ENCODE assay signal across 27 cellular contexts in the genomic region with DNA sequence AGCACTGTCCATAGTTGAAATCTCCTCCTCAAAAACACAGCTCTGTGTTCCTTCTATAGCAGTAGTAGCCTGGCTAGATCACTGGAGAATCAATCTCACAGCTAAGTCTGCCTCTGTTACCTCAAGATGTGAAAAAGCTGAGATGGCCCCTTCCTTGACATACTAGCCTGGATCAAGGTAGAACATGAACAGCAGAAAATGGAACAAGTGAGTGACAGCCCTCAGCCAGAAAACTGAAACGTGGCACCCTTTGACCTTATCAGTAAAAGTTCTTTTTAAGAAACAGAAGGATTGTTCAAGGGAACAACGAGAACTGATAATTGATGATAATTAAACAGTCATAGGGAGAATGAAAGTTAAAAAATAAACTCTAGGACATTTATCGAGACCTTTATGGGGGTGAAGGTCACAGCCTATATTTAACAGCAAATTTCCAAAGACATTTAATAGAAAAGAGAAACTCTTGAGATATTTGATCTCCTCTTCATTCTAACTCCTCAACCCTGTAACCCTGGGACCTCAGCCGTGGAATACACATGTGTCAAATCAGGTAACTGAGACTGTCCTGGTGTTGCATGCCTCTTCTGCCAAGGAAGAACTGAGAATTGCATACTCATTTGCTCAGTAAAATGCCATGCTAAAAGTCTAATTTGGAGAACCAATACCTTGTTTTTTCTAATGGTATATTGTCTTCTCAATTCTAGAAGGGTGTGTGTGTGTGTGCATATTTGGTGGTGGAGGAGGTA.
"Had no signal": no experiment of that assay in that cellular context is flagged by ENCODE, and none has a peak within 500 bp of the region (broad histone marks: within the 10 kb centered on the region; RNA-seq: fewer than 3 reads in every experiment).

No MANE protein-coding gene starts in this region.

- H3K27me3 Mint-ChIP-seq: effector memory CD8-positive, alpha-beta T cell had no signal

- H3K4me1 Mint-ChIP-seq: nephron had no signal

- H3K4me3 ChIP-seq: esophagus muscularis mucosa, gastrocnemius medialis, heart right ventricle, lung, psoas muscle, stomach, thoracic aorta, transverse colon had no signal

- H3K36me3 Mint-ChIP-seq: immature natural killer cell had no signal

- H3K27ac Mint-ChIP-seq: dendritic cell treated with granulocyte-macrophage colony-stimulating factor and Interleukin-4, amounts not matched to agents 40 ng/mL and 50 ng/mL, for 4 days; effector memory CD8-positive, alpha-beta T cell; immature natural killer cell; nephron had no signal

- FAIRE-seq: colon, kidney had no signal

- H3K4me3 Mint-ChIP-seq: dendritic cell treated with granulocyte-macrophage colony-stimulating factor and Interleukin-4, amounts not matched to agents 40 ng/mL and 50 ng/mL, for 4 days; effector memory CD8-positive, alpha-beta T cell; immature natural killer cell; nephron had no signal

- H3K9me3 Mint-ChIP-seq: dendritic cell treated with granulocyte-macrophage colony-stimulating factor and Interleukin-4, amounts not matched to agents 40 ng/mL and 50 ng/mL, for 4 days; effector memory CD8-positive, alpha-beta T cell; nephron had no signal

- DNase-seq: cerebellar nuclear complex; effector memory CD8-positive, alpha-beta T cell; gastrocnemius medialis; heart right ventricle; hypothalamus; immature natural killer cell; kidney; left cardiac atrium; left ventricle myocardium superior; mesenchymal stem cell; midbrain; occipital lobe; psoas muscle; retina; stimulated activated CD4-positive, alpha-beta T cell treated with anti-CD3 and anti-CD28 coated beads, Interleukin-2, amount 100 ng/mL, for 24 hours; stomach; substantia nigra; transverse colon had no signal

- ATAC-seq: effector memory CD8-positive, alpha-beta T cell; gastrocnemius medialis; heart right ventricle; left cardiac atrium; left ventricle myocardium superior; psoas muscle; sciatic nerve had no signal

- H3K36me3 ChIP-seq: esophagus muscularis mucosa, gastrocnemius medialis, heart right ventricle, stomach, thoracic aorta, transverse colon had no signal

- H3K4me1 ChIP-seq: gastrocnemius medialis, psoas muscle had no signal

- H3K27ac ChIP-seq: epithelial cell of prostate, esophagus muscularis mucosa, gastrocnemius medialis, heart right ventricle, parathyroid adenoma, psoas muscle, stomach, thoracic aorta, transverse colon had no signal

- H3K79me2 ChIP-seq: parathyroid adenoma had no signal

- H2AFZ ChIP-seq: parathyroid adenoma had no signal

- H3K27me3 ChIP-seq: esophagus muscularis mucosa, gastrocnemius medialis, heart right ventricle, stomach, transverse colon had no signal

- H3K9ac ChIP-seq: parathyroid adenoma had no signal

- H3K9me3 ChIP-seq: esophagus muscularis mucosa, gastrocnemius medialis, heart right ventricle, psoas muscle, stomach, thoracic aorta, transverse colon had no signal
